ENCODE assay signal across 18 cellular contexts in the genomic region with DNA sequence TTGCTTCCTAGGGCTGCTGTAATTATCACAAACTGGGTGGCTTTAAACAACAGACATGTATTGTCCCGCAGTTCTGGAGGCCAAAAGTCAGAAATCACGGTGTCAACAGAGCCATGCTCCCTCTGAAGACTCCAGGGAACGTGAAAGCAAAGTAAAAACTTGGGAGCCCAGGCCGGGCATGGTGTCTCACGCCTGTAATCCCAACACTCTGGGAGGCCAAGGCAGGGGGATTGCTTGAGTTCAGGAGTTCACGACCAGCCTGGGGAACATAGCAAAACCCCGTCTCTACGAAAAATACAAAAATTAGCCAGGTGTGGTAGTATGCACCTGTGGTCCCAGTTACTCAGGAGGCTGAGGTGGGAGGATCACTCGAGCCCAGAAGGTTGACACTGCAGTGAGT.
"Had no signal": no experiment of that assay in that cellular context is flagged by ENCODE, and none has a peak within 500 bp of the region (broad histone marks: within the 10 kb centered on the region; RNA-seq: fewer than 3 reads in every experiment).

No MANE protein-coding gene starts in this region.

- H3K9ac ChIP-seq: parathyroid adenoma had no signal

- ATAC-seq: activated T-cell treated with anti-CD3 and anti-CD28 coated beads, Interleukin-2, amount 50 U/mL, for 72 hours; gastrocnemius medialis; heart right ventricle; left colon; stimulated activated effector memory CD8-positive, alpha-beta T cell treated with anti-CD3 and anti-CD28 coated beads, Interleukin-12 subunit alpha, Interleukin-12 subunit beta, amount 100 ng/mL, for 72 hours had no signal

- H3K79me2 ChIP-seq: parathyroid adenoma had no signal

- H2AFZ ChIP-seq: parathyroid adenoma had no signal

- H3K9me3 ChIP-seq: breast epithelium, gastrocnemius medialis, tibial artery had no signal

- H3K4me3 ChIP-seq: breast epithelium, gastrocnemius medialis, heart right ventricle, lung, tibial artery had no signal

- H3K27me3 ChIP-seq: breast epithelium, gastrocnemius medialis, heart right ventricle, tibial artery had no signal

- H3K36me3 ChIP-seq: breast epithelium, gastrocnemius medialis, heart right ventricle, tibial artery had no signal

- DNase-seq: activated CD4-positive, alpha-beta T cell treated with anti-CD3 and anti-CD28 coated beads, Interleukin-2, amount 10 ng/mL, durations not matched to agents 7 days and 5 days; activated CD8-positive, alpha-beta memory T cell treated with anti-CD3 and anti-CD28 coated beads, Interleukin-2, amount 50 U/mL, for 48 hours; activated gamma-delta T cell treated with Interleukin-2 at 50 U/mL for 16 hours; activated T-cell treated with anti-CD3 and anti-CD28 coated beads, Interleukin-2, amount 50 U/mL, for 72 hours; anterior cingulate cortex; cerebellar nuclear complex; dermis blood vessel endothelial cell; gastrocnemius medialis; heart right ventricle; left colon; midbrain; naive B cell had no signal

- H3K27ac ChIP-seq: epithelial cell of prostate, parathyroid adenoma had no signal
